ENCODE assay signal across 25 cellular contexts in the genomic region with DNA sequence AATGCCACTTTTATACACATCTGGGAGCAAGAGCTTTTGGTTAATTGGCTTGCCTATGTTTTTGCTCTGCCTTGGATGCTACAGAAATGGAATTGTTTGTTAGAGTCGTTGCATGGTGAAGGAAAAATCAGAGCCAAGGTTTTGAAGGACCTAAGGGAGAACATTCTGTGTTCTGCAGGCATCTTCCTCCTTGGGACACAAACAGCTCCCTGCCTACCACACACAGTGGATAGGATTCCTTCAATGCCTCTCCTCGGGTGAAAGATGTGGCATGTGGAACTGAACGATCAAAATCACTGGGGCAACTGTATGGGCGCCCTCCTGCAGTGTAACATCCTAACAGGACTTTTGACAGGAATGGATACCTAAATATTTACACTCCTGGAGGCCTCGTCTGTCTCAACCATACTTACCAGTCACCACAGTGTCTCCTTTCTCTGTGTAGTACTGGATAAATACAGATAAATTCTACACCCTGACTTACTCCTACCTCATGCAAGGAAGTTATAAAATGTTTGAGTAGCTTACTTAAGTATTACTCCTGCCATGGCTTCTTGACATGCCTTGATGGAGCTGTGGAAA.
DNase-seq lines count a peak whose midpoint lies in the region; ATAC-seq and TF ChIP-seq lines count a peak whose summit lies in the region.
"Had no signal": no experiment of that assay in that cellular context is flagged by ENCODE, and none has a peak within 500 bp of the region (broad histone marks: within the 10 kb centered on the region; RNA-seq: fewer than 3 reads in every experiment).

No MANE protein-coding gene starts in this region.

- peaks cover 50% of the 10 kb centered on the region for H3K4me1 ChIP-seq in muscle layer of colon (ENCODE audit: insufficient read depth, low read length)
- H3K4me1 ChIP-seq in tibial artery = peaks cover 0 to 86% (median 31%) of the 10 kb centered on the region in 4 donors
- H3K4me1 ChIP-seq: SJCRH30 had no signal

- peak overlapping the region; percentile 17 for H3K9ac ChIP-seq in muscle layer of colon (ENCODE audit: low read length)

- H3K4me1 Mint-ChIP-seq in activated naive CD4-positive, alpha-beta T cell treated with anti-CD3 and anti-CD28 coated beads, Interleukin-2, amount 50 U/mL, for 24 hours = peaks cover 25% of the 10 kb centered on the region
- peaks cover 26% of the 10 kb centered on the region for H3K4me1 Mint-ChIP-seq in activated naive CD4-positive, alpha-beta T cell treated with anti-CD3 and anti-CD28 coated beads, Interleukin-2, amount 10 ng/mL, durations not matched to agents 7 days and 5 days
- H3K4me1 Mint-ChIP-seq in activated T-helper 2 cell treated with anti-CD3 and anti-CD28 coated beads, Interferon-gamma antibody, Interleukin-2, Interleukin-4, amounts not matched to agents 10 μg/mL and 5 μg/mL and 100 μg/mL, durations not matched to agents 14 hours and 24 hours and 36 hours (ENCODE audit: low read depth) = peaks cover 63% of the 10 kb centered on the region
- peaks cover 9 to 28% (median 12%) of the 10 kb centered on the region in 4 donors for H3K4me1 Mint-ChIP-seq in naive thymus-derived CD8-positive, alpha-beta T cell

- H3K36me3 ChIP-seq in muscle layer of colon (ENCODE audit: insufficient read depth, low read length) (peaks cover 3% of the 10 kb centered on the region), tibial artery (peaks cover 6 to 11% (median 8%) of the 10 kb centered on the region in 3 donors)
- H3K36me3 ChIP-seq: adrenal gland, gastrocnemius medialis, SJCRH30 had no signal

- peaks cover 4% of the 10 kb centered on the region for H3K9me3 Mint-ChIP-seq in activated naive CD4-positive, alpha-beta T cell treated with anti-CD3 and anti-CD28 coated beads, Interleukin-2, amount 50 U/mL, for 24 hours
- peaks cover 8% of the 10 kb centered on the region for H3K9me3 Mint-ChIP-seq in activated naive CD4-positive, alpha-beta T cell treated with anti-CD3 and anti-CD28 coated beads, Interleukin-2, amount 10 ng/mL, durations not matched to agents 7 days and 5 days
- peaks cover 22% of the 10 kb centered on the region for H3K9me3 Mint-ChIP-seq in activated T-helper 2 cell treated with anti-CD3 and anti-CD28 coated beads, Interferon-gamma antibody, Interleukin-2, Interleukin-4, amounts not matched to agents 10 μg/mL and 5 μg/mL and 100 μg/mL, durations not matched to agents 14 hours and 24 hours and 36 hours
- peaks cover 0 to 3% (median 0%) of the 10 kb centered on the region in 9 donors for H3K9me3 Mint-ChIP-seq in naive thymus-derived CD8-positive, alpha-beta T cell
- H3K9me3 Mint-ChIP-seq: GM23338; natural killer cell; stimulated activated memory B cell treated with anti-CD40 and anti-IgM and Interleukin-4, amounts not matched to agents 10 μg/mL and 1 μg/mL and 100 μg/mL, for 72 hours had no signal

- peaks cover 12% of the 10 kb centered on the region for H3K36me3 Mint-ChIP-seq in activated naive CD4-positive, alpha-beta T cell treated with anti-CD3 and anti-CD28 coated beads, Interleukin-2, amount 50 U/mL, for 24 hours
- H3K36me3 Mint-ChIP-seq in activated naive CD4-positive, alpha-beta T cell treated with anti-CD3 and anti-CD28 coated beads, Interleukin-2, amount 10 ng/mL, durations not matched to agents 7 days and 5 days = peaks cover 36% of the 10 kb centered on the region
- peaks cover 51% of the 10 kb centered on the region for H3K36me3 Mint-ChIP-seq in activated T-helper 2 cell treated with anti-CD3 and anti-CD28 coated beads, Interferon-gamma antibody, Interleukin-2, Interleukin-4, amounts not matched to agents 10 μg/mL and 5 μg/mL and 100 μg/mL, durations not matched to agents 14 hours and 24 hours and 36 hours (ENCODE audit: low read depth)
- peaks cover 0 to 28% (median 8%) of the 10 kb centered on the region in 3 donors for H3K36me3 Mint-ChIP-seq in naive thymus-derived CD8-positive, alpha-beta T cell
- H3K36me3 Mint-ChIP-seq: natural killer cell had no signal

- DNase-seq in activated naive CD4-positive, alpha-beta T cell treated with anti-CD3 and anti-CD28 coated beads, Interleukin-2, amount 10 ng/mL, durations not matched to agents 7 days and 5 days = no peak
- no peak for DNase-seq in activated T-helper 2 cell treated with anti-CD3 and anti-CD28 coated beads, Interferon-gamma antibody, Interleukin-2, Interleukin-4, amounts not matched to agents 10 μg/mL and 5 μg/mL and 100 μg/mL, durations not matched to agents 14 hours and 24 hours and 36 hours (ENCODE audit: low spot score)
- no peak for DNase-seq in tibial artery
- DNase-seq in naive thymus-derived CD8-positive, alpha-beta T cell = no peak
- no peak for DNase-seq in GM19238 (ENCODE audit: insufficient read length, low spot score)
- DNase-seq in caudate nucleus (lab: John Stamatoyannopoulos, UW) = no peak
- DNase-seq: ACHN; adrenal gland; CD4-positive, alpha-beta memory T cell; dorsolateral prefrontal cortex; gastrocnemius medialis; natural killer cell; NCI-H446 treated with DMSO at 0.1 percent for 48 hours; occipital lobe; RPMI8226; SJCRH30; SW 1271; testis had no signal

- peak overlapping the region; percentile 41 for H3K27ac Mint-ChIP-seq in activated naive CD4-positive, alpha-beta T cell treated with anti-CD3 and anti-CD28 coated beads, Interleukin-2, amount 50 U/mL, for 24 hours
- H3K27ac Mint-ChIP-seq in activated naive CD4-positive, alpha-beta T cell treated with anti-CD3 and anti-CD28 coated beads, Interleukin-2, amount 10 ng/mL, durations not matched to agents 7 days and 5 days = no peak overlapping the region
- H3K27ac Mint-ChIP-seq in activated T-helper 2 cell treated with anti-CD3 and anti-CD28 coated beads, Interferon-gamma antibody, Interleukin-2, Interleukin-4, amounts not matched to agents 10 μg/mL and 5 μg/mL and 100 μg/mL, durations not matched to agents 14 hours and 24 hours and 36 hours = peak overlapping the region; percentile 95
- H3K27ac Mint-ChIP-seq in naive thymus-derived CD8-positive, alpha-beta T cell = no peak overlapping the region
- H3K27ac Mint-ChIP-seq: brain; CD4-positive, alpha-beta memory T cell; GM23338; mesothelial cell of epicardium; natural killer cell; stimulated activated memory B cell treated with anti-CD40 and anti-IgM and Interleukin-4, amounts not matched to agents 10 μg/mL and 1 μg/mL and 100 μg/mL, for 72 hours had no signal

- H3K9me3 ChIP-seq in muscle layer of colon (ENCODE audit: low read length) (no peaks in the 10 kb centered on the region), tibial artery (no peaks in the 10 kb centered on the region)
- H3K9me3 ChIP-seq: adrenal gland, gastrocnemius medialis, SJCRH30, testis had no signal

- intact Hi-C loops in activated T-helper 2 cell treated with anti-CD3 and anti-CD28 coated beads, Interferon-gamma antibody, Interleukin-2, Interleukin-4, amounts not matched to agents 10 μg/mL and 5 μg/mL and 100 μg/mL, durations not matched to agents 14 hours and 24 hours and 36 hours (cut with micrococcal nuclease) = loop anchor here (1.0 to 5.0 kb wide), 11 partner anchors 10 to 509 kb away; partner anchors contain the start of genes BCL6 and LPP
- intact Hi-C loops in tibial artery (cut with DNase I; ENCODE audit: low total_unique reads) = no loop called here

- H3K4me3 ChIP-seq in muscle layer of colon (ENCODE audit: low read depth in 1 of 2, low read length in 2 of 2) (no peak overlapping the region), tibial artery (no peak overlapping the region)
- H3K4me3 ChIP-seq: adrenal gland, dorsolateral prefrontal cortex, gastrocnemius medialis, GM23338, SJCRH30, testis had no signal

- no peaks in the 10 kb centered on the region for H3K27me3 Mint-ChIP-seq in activated naive CD4-positive, alpha-beta T cell treated with anti-CD3 and anti-CD28 coated beads, Interleukin-2, amount 50 U/mL, for 24 hours
- H3K27me3 Mint-ChIP-seq in activated naive CD4-positive, alpha-beta T cell treated with anti-CD3 and anti-CD28 coated beads, Interleukin-2, amount 10 ng/mL, durations not matched to agents 7 days and 5 days = no peaks in the 10 kb centered on the region
- no peaks in the 10 kb centered on the region for H3K27me3 Mint-ChIP-seq in activated T-helper 2 cell treated with anti-CD3 and anti-CD28 coated beads, Interferon-gamma antibody, Interleukin-2, Interleukin-4, amounts not matched to agents 10 μg/mL and 5 μg/mL and 100 μg/mL, durations not matched to agents 14 hours and 24 hours and 36 hours (ENCODE audit: low read depth)
- H3K27me3 Mint-ChIP-seq in naive thymus-derived CD8-positive, alpha-beta T cell = no peaks in the 10 kb centered on the region
- H3K27me3 Mint-ChIP-seq: B cell; brain; CD4-positive, alpha-beta memory T cell; stimulated activated memory B cell treated with anti-CD40 and anti-IgM and Interleukin-4, amounts not matched to agents 10 μg/mL and 1 μg/mL and 100 μg/mL, for 72 hours had no signal

- POLR2A ChIA-PET in naive thymus-derived CD8-positive, alpha-beta T cell (lab: Charles Lee) = no interaction called here

- no peak for ATAC-seq in naive thymus-derived CD8-positive, alpha-beta T cell
- ATAC-seq: gastrocnemius medialis, GM23338 had no signal

- H3K27ac ChIP-seq in muscle layer of colon (ENCODE audit: low read depth, low read length) (peak overlapping the region; percentile 71), tibial artery (peak overlapping the region; percentile 58 to 90), caudate nucleus (ENCODE audit: low read depth, low read length) (no peak overlapping the region)
- H3K27ac ChIP-seq: adrenal gland, dorsolateral prefrontal cortex, gastrocnemius medialis, SJCRH30, testis had no signal

- CTCF ChIA-PET in activated naive CD4-positive, alpha-beta T cell treated with anti-CD3 and anti-CD28 coated beads, Interleukin-2, amount 10 ng/mL, durations not matched to agents 7 days and 5 days (lab: Charles Lee) = no interaction called here

- no peak overlapping the region for H3K4me3 Mint-ChIP-seq in activated naive CD4-positive, alpha-beta T cell treated with anti-CD3 and anti-CD28 coated beads, Interleukin-2, amount 50 U/mL, for 24 hours
- H3K4me3 Mint-ChIP-seq in activated naive CD4-positive, alpha-beta T cell treated with anti-CD3 and anti-CD28 coated beads, Interleukin-2, amount 10 ng/mL, durations not matched to agents 7 days and 5 days = no peak overlapping the region
- H3K4me3 Mint-ChIP-seq in activated T-helper 2 cell treated with anti-CD3 and anti-CD28 coated beads, Interferon-gamma antibody, Interleukin-2, Interleukin-4, amounts not matched to agents 10 μg/mL and 5 μg/mL and 100 μg/mL, durations not matched to agents 14 hours and 24 hours and 36 hours (ENCODE audit: low read depth) = no peak overlapping the region
- no peak overlapping the region for H3K4me3 Mint-ChIP-seq in naive thymus-derived CD8-positive, alpha-beta T cell
- H3K4me3 Mint-ChIP-seq: B cell; brain; CD4-positive, alpha-beta memory T cell; GM23338; mesothelial cell of epicardium; natural killer cell; stimulated activated memory B cell treated with anti-CD40 and anti-IgM and Interleukin-4, amounts not matched to agents 10 μg/mL and 1 μg/mL and 100 μg/mL, for 72 hours had no signal

- no peak for TF ChIP-seq CTCF in tibial artery (IDR thresholded peaks at IDR 0.05)

- no peaks in the 10 kb centered on the region for H3K27me3 ChIP-seq in muscle layer of colon (ENCODE audit: control insufficient read depth in 1 of 2, insufficient read depth in 2 of 2, low read length in 2 of 2)
- no peaks in the 10 kb centered on the region for H3K27me3 ChIP-seq in tibial artery
- H3K27me3 ChIP-seq: adrenal gland, dorsolateral prefrontal cortex, gastrocnemius medialis, SJCRH30, testis had no signal

Comparison
In these comparisons a context has a peak if more than half of its experiments do, and no peak if none do; other contexts are left out.
1. H3K27ac Mint-ChIP-seq: peak in activated naive CD4-positive, alpha-beta T cell treated with anti-CD3 and anti-CD28 coated beads, Interleukin-2, amount 50 U/mL, for 24 hours (single experiment) and activated T-helper 2 cell treated with anti-CD3 and anti-CD28 coated beads, Interferon-gamma antibody, Interleukin-2, Interleukin-4, amounts not matched to agents 10 μg/mL and 5 μg/mL and 100 μg/mL, durations not matched to agents 14 hours and 24 hours and 36 hours (single experiment); none in activated naive CD4-positive, alpha-beta T cell treated with anti-CD3 and anti-CD28 coated beads, Interleukin-2, amount 10 ng/mL, durations not matched to agents 7 days and 5 days (single experiment) and naive thymus-derived CD8-positive, alpha-beta T cell (0 of 10).